ENCODE assay signal across 13 cellular contexts in genomic region chrX:150841466-150842197, GRCh38. TPM values are rescaled to one million over a fixed set of nuclear protein-coding genes. Genes with fewer than 3 reads are reported as not detected.
DNase-seq lines count a peak whose midpoint lies in the region; ATAC-seq, FAIRE-seq and TF ChIP-seq lines count a peak whose summit lies in the region.
"Had no signal": no experiment of that assay in that cellular context is flagged by ENCODE, and none has a peak within 500 bp of the region (broad histone marks: within the 10 kb centered on the region; RNA-seq: fewer than 3 reads in every experiment).

No MANE protein-coding gene starts in this region.

- H3K4ac ChIP-seq in neuronal stem cell (ENCODE audit: low read length) = no peak overlapping the region

- H3K9me3 ChIP-seq in kidney (ENCODE audit: control insufficient read depth in 1 of 2, low read length in 2 of 2) (no peaks in the 10 kb centered on the region), neuronal stem cell (replicated peaks in 1 of 2; ENCODE audit: control insufficient read depth in 2 of 2, insufficient read depth in 1 of 2, low read depth in 1 of 2, low read length in 2 of 2) (no peaks in the 10 kb centered on the region)

- no peak overlapping the region for H4K8ac ChIP-seq in neuronal stem cell (ENCODE audit: low read depth, low read length)

- intact Hi-C loops in kidney (cut with DNase I) = no loop called here

- H3K27me3 ChIP-seq in neuronal stem cell (ENCODE audit: control insufficient read depth in 3 of 3, insufficient read depth in 3 of 3, low read depth in 1 of 3, low read length in 3 of 3) = no peaks in the 10 kb centered on the region

- no peak for FAIRE-seq in kidney (lab: Jason Lieb, UNC)
- FAIRE-seq: H1 had no signal

- no peaks in the 10 kb centered on the region for H3K79me1 ChIP-seq in neuronal stem cell (ENCODE audit: low read depth, low read length)

- H2BK15ac ChIP-seq in neuronal stem cell (ENCODE audit: low read length) = no peak overlapping the region

- H3K9ac ChIP-seq in kidney (ENCODE audit: low read length in 2 of 2) (no peak overlapping the region), neuronal stem cell (ENCODE audit: low read depth, low read length, poor library complexity) (no peak overlapping the region)

- no CpG with 5 or more reads among the region's 6 CpGs for WGBS in neuronal stem cell (ENCODE audit: extremely low coverage in 2 of 2, insufficient read length in 2 of 2, insufficient replicate concordance in 1 of 2), 2 donors

- H4K91ac ChIP-seq in neuronal stem cell (ENCODE audit: low read depth, low read length, poor library complexity) = no peak overlapping the region

- CTCF ChIA-PET in activated naive CD4-positive, alpha-beta T cell treated with anti-CD3 and anti-CD28 coated beads, Interleukin-2, amount 10 ng/mL, durations not matched to agents 7 days and 5 days (lab: Charles Lee) = no interaction called here

- H3K27me3 Mint-ChIP-seq in activated naive CD4-positive, alpha-beta T cell treated with anti-CD3 and anti-CD28 coated beads, Interleukin-2, amount 50 U/mL, for 24 hours = no peaks in the 10 kb centered on the region
- no peaks in the 10 kb centered on the region for H3K27me3 Mint-ChIP-seq in activated naive CD4-positive, alpha-beta T cell treated with anti-CD3 and anti-CD28 coated beads, Interleukin-2, amount 10 ng/mL, durations not matched to agents 7 days and 5 days
- peaks cover 1% of the 10 kb centered on the region for H3K27me3 Mint-ChIP-seq in glutamatergic neuron (ENCODE audit: unreplicated experiment)

- H3K27ac Mint-ChIP-seq in activated naive CD4-positive, alpha-beta T cell treated with anti-CD3 and anti-CD28 coated beads, Interleukin-2, amount 50 U/mL, for 24 hours = peak overlapping the region; percentile 19
- no peak overlapping the region for H3K27ac Mint-ChIP-seq in activated naive CD4-positive, alpha-beta T cell treated with anti-CD3 and anti-CD28 coated beads, Interleukin-2, amount 10 ng/mL, durations not matched to agents 7 days and 5 days
- peak overlapping the region; percentile 68 for H3K27ac Mint-ChIP-seq in glutamatergic neuron (ENCODE audit: unreplicated experiment)

- no peak overlapping the region for H2BK120ac ChIP-seq in neuronal stem cell (ENCODE audit: low read depth, low read length)

- ATAC-seq in HG02852 (IDR thresholded peaks at IDR 0.05; ENCODE audit: unreplicated experiment) = no peak

- H2BK12ac ChIP-seq in neuronal stem cell (ENCODE audit: low read length) = no peak overlapping the region

- no peak overlapping the region for H3K14ac ChIP-seq in neuronal stem cell (ENCODE audit: low read length)

- no peaks in the 10 kb centered on the region for H3K9me3 Mint-ChIP-seq in activated naive CD4-positive, alpha-beta T cell treated with anti-CD3 and anti-CD28 coated beads, Interleukin-2, amount 50 U/mL, for 24 hours
- no peaks in the 10 kb centered on the region for H3K9me3 Mint-ChIP-seq in activated naive CD4-positive, alpha-beta T cell treated with anti-CD3 and anti-CD28 coated beads, Interleukin-2, amount 10 ng/mL, durations not matched to agents 7 days and 5 days
- H3K9me3 Mint-ChIP-seq in glutamatergic neuron (ENCODE audit: unreplicated experiment) = no peaks in the 10 kb centered on the region

- H2AFZ ChIP-seq in neuronal stem cell (ENCODE audit: low read length) = no peak overlapping the region

- H3K27ac ChIP-seq in kidney (ENCODE audit: low read depth in 2 of 2, low read length in 2 of 2) (no peak overlapping the region), neuronal stem cell (replicated peaks; ENCODE audit: low read length) (no peak overlapping the region)

- H3K4me1 Mint-ChIP-seq in activated naive CD4-positive, alpha-beta T cell treated with anti-CD3 and anti-CD28 coated beads, Interleukin-2, amount 50 U/mL, for 24 hours = peaks cover 7% of the 10 kb centered on the region
- peaks cover 2% of the 10 kb centered on the region for H3K4me1 Mint-ChIP-seq in activated naive CD4-positive, alpha-beta T cell treated with anti-CD3 and anti-CD28 coated beads, Interleukin-2, amount 10 ng/mL, durations not matched to agents 7 days and 5 days
- peaks cover 13% of the 10 kb centered on the region for H3K4me1 Mint-ChIP-seq in glutamatergic neuron (ENCODE audit: low read depth, unreplicated experiment)

- peaks cover 0 to 2% of the 10 kb centered on the region in 2 donors for H3K4me1 ChIP-seq in kidney (ENCODE audit: control insufficient read depth in 1 of 2, insufficient read depth in 1 of 2, low read depth in 1 of 2, low read length in 2 of 2)
- H3K4me1 ChIP-seq in neuronal stem cell (ENCODE audit: control insufficient read depth in 2 of 2, insufficient read depth in 1 of 2, low read depth in 1 of 2, low read length in 2 of 2) = peaks cover 0 to 6% of the 10 kb centered on the region in 2 donors

- no peak overlapping the region for H3K4me2 ChIP-seq in neuronal stem cell (ENCODE audit: insufficient read depth, low read length, poor library complexity, severe bottlenecking)

- H2AK5ac ChIP-seq in neuronal stem cell (ENCODE audit: low read depth, low read length) = no peak overlapping the region

- H3K23ac ChIP-seq in neuronal stem cell (ENCODE audit: low read depth, low read length, poor library complexity) = no peak overlapping the region

- no peak overlapping the region for H3K18ac ChIP-seq in neuronal stem cell (ENCODE audit: low read length)

- no peaks in the 10 kb centered on the region for H3K36me3 Mint-ChIP-seq in activated naive CD4-positive, alpha-beta T cell treated with anti-CD3 and anti-CD28 coated beads, Interleukin-2, amount 50 U/mL, for 24 hours
- no peaks in the 10 kb centered on the region for H3K36me3 Mint-ChIP-seq in activated naive CD4-positive, alpha-beta T cell treated with anti-CD3 and anti-CD28 coated beads, Interleukin-2, amount 10 ng/mL, durations not matched to agents 7 days and 5 days
- H3K36me3 Mint-ChIP-seq in glutamatergic neuron (ENCODE audit: unreplicated experiment) = no peaks in the 10 kb centered on the region

- H3K4me3 Mint-ChIP-seq in activated naive CD4-positive, alpha-beta T cell treated with anti-CD3 and anti-CD28 coated beads, Interleukin-2, amount 50 U/mL, for 24 hours = no peak overlapping the region
- H3K4me3 Mint-ChIP-seq in activated naive CD4-positive, alpha-beta T cell treated with anti-CD3 and anti-CD28 coated beads, Interleukin-2, amount 10 ng/mL, durations not matched to agents 7 days and 5 days = no peak overlapping the region
- H3K4me3 Mint-ChIP-seq in glutamatergic neuron (ENCODE audit: unreplicated experiment) = peak overlapping the region; percentile 30

- H2BK5ac ChIP-seq in neuronal stem cell (ENCODE audit: low read length) = no peak overlapping the region

- TF ChIP-seq CTCF in glutamatergic neuron (IDR thresholded peaks at IDR 0.05; ENCODE audit: partially characterized antibody, unreplicated experiment) (no peak), kidney (IDR thresholded peaks at IDR 0.05; ENCODE audit: borderline replicate concordance, extremely low read depth, insufficient read depth) (no peak)

- DNase-seq in activated naive CD4-positive, alpha-beta T cell treated with anti-CD3 and anti-CD28 coated beads, Interleukin-2, amount 10 ng/mL, durations not matched to agents 7 days and 5 days = no peak
- DNase-seq in SKM-1 (lab: John Stamatoyannopoulos, UW; ENCODE audit: unreplicated experiment) (peak; percentile 8), glutamatergic neuron (no peak), kidney (no peak), neuronal stem cell (ENCODE audit: low spot score) (no peak), NCI-H1930 (lab: John Stamatoyannopoulos, UW) (no peak)
- DNase-seq: activated CD4-positive, alpha-beta T cell treated with anti-CD3 and anti-CD28 coated beads, Interleukin-2, amount 50 U/mL, for 48 hours; activated naive CD4-positive, alpha-beta T cell; stimulated activated naive CD4-positive, alpha-beta T cell treated with Interleukin-2 at 50 U/mL for 16 hours; T-helper 2 cell had no signal

- H3K36me3 ChIP-seq in kidney (ENCODE audit: control insufficient read depth in 1 of 2, insufficient read depth in 2 of 2, low read length in 2 of 2) = no peaks in the 10 kb centered on the region
- H3K36me3 ChIP-seq in neuronal stem cell (replicated peaks in 1 of 2; ENCODE audit: control insufficient read depth in 2 of 2, insufficient read depth in 2 of 2, low read length in 2 of 2) = no peaks in the 10 kb centered on the region

- H3K4me3 ChIP-seq in kidney (ENCODE audit: low read length in 2 of 2) = no peak overlapping the region
- H3K4me3 ChIP-seq in neuronal stem cell (ENCODE audit: low read length in 2 of 2) = no peak overlapping the region

RNA-seq across cellular contexts. Expression of gene CD99L2, which starts 56.8 kb away (rescaled TPM):
- total RNA-seq in glutamatergic neuron (ENCODE audit: unreplicated experiment) (49.9 TPM), kidney (38.0 TPM)
- 30.9 TPM for polyA plus RNA-seq in kidney (ENCODE audit: insufficient read depth, low read depth, low replicate concordance)
- 33.1 TPM for polyA plus RNA-seq in neuronal stem cell (2013, experiment 1 of 2)
- polyA plus RNA-seq in neuronal stem cell (2013, experiment 2 of 2) = 33.7 TPM
